ENCODE assay signal across 10 cellular contexts in the genomic region with DNA sequence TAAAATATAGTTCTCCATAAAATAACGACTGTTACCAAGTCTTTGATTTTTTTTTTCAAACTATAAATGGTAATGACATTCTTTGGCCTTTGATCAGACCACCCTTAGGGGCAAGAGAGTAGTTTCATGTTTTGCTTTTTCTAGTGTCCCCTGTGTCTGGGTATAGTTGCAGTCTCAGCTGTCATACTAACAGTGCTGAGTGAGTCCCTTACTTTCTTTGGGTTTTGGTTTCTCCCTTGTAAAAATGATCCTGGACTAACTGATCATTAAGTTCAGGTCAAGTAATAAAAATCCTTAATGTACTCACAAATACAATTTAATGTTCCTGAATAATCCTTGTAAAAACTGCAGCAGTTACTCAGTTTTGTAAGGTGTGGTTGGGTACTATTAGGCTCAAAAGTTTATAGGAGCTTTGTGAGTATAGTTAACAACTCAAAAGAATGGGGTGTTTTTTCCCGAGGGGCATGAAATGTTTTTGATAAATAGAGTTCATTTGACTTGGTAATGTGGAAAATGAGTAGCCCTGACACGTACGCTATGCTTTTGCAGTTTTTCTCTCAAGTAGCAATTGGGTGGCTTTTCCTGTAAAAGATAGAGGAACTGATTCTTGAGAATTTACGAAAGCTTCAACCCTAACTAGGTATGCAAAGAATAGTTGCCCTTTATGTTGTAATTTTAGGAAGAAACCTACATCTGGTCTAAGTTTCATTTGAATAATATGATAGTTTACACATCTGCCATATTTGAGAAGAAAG. TPM values are rescaled to one million over a fixed set of nuclear protein-coding genes. Genes with fewer than 3 reads are reported as not detected.
DNase-seq lines count a peak whose midpoint lies in the region; ATAC-seq, FAIRE-seq and TF ChIP-seq lines count a peak whose summit lies in the region.
"Had no signal": no experiment of that assay in that cellular context is flagged by ENCODE, and none has a peak within 500 bp of the region (broad histone marks: within the 10 kb centered on the region; RNA-seq: fewer than 3 reads in every experiment).

No MANE protein-coding gene starts in this region.

- H3K4me1 ChIP-seq in K562 (replicated peaks in 1 of 2; ENCODE audit: control insufficient read depth in 2 of 2, insufficient read depth in 2 of 2, low read length in 2 of 2) (peaks cover 15 to 62% of the 10 kb centered on the region in 2 experiments), gastroesophageal sphincter (peaks cover 14 to 100% (median 23%) of the 10 kb centered on the region in 3 donors)

- H3K79me2 ChIP-seq in K562 (ENCODE audit: control insufficient read depth, insufficient read depth, low read length) = peaks cover 100% of the 10 kb centered on the region

- H3K36me3 ChIP-seq in K562 (ENCODE audit: control insufficient read depth, insufficient read depth, low read length) (peaks cover 42% of the 10 kb centered on the region), gastroesophageal sphincter (no peaks in the 10 kb centered on the region)

- peaks cover 3% of the 10 kb centered on the region; the same call in 1 of the 2 replicates for H4K20me1 ChIP-seq in K562 (replicated peaks; ENCODE audit: control insufficient read depth, insufficient read depth, low read length)

- no peak for TF ChIP-seq POLR2A in K562 (conservative IDR thresholded peaks at IDR 0.05)
- no peak for TF ChIP-seq POLR2A in gastroesophageal sphincter (IDR thresholded peaks at IDR 0.05)

- H3K4me3 ChIP-seq in HL-60 (replicated peaks; ENCODE audit: insufficient read depth, low read length) (no peak overlapping the region), K562 (no peak overlapping the region), gastroesophageal sphincter (no peak overlapping the region)

- H3K27ac Mint-ChIP-seq in CD14-positive monocyte = peak overlapping the region; percentile 88 to 97 (median 90)

- in situ Hi-C loops in K562 (cut with MboI) = no loop called here

- FAIRE-seq in K562 (lab: Jason Lieb, UNC) = no peak
- no peak for FAIRE-seq in frontal cortex (lab: Jason Lieb, UNC)

- intact Hi-C loops in CD14-positive monocyte (cut with micrococcal nuclease) (loop anchor here in 1 of 2 donors (2.0 kb wide), 1 partner anchor 34 kb away; no protein-coding TSS in a partner anchor), K562 (cut with micrococcal nuclease) (no loop called here)

- peak overlapping the region in 1 of 2 experiments; percentile 29; a peak in 1 of 4 replicates for H3K9ac ChIP-seq in K562 (ENCODE audit: insufficient read depth in 1 of 2, low read depth in 2 of 2, low read length in 2 of 2)

- H3K4me3 Mint-ChIP-seq in CD14-positive monocyte = peak overlapping the region in 1 of 2 donors; percentile 75

- TF ChIP-seq EP300 in K562 (IDR thresholded peaks at IDR 0.05; ENCODE audit: low read length) (no peak), gastroesophageal sphincter (IDR thresholded peaks at IDR 0.05) (no peak)

- peaks cover 96% of the 10 kb centered on the region for H3K4me1 Mint-ChIP-seq in CD14-positive monocyte

- no peak overlapping the region for H2AFZ ChIP-seq in K562 (ENCODE audit: low read depth, low read length)

- DNase-seq in CD14-positive monocyte (ENCODE audit: low spot score) = no peak
- no peak for DNase-seq in HL-60 (ENCODE audit: low read depth in 1 of 2, low spot score in 1 of 2)
- no peak for DNase-seq in K562 (ENCODE audit: extremely low read depth in 1 of 4, low spot score in 3 of 4)
- DNase-seq in occipital lobe (lab: John Stamatoyannopoulos, UW) = no peak
- no peak for DNase-seq in foreskin melanocyte
- no peak for DNase-seq in frontal cortex (ENCODE audit: low spot score in 2 of 2)
- DNase-seq: Right ventricle myocardium superior; stimulated activated CD4-positive, alpha-beta T cell treated with anti-CD3 and anti-CD28 coated beads, Interleukin-15, amount 100 ng/mL, for 24 hours had no signal

- CTCF ChIA-PET in K562 (lab: Yijun Ruan, JAX; ENCODE audit: low intra/inter-chr PET ratio) = no interaction called here

- no peaks in the 10 kb centered on the region for H3K9me1 ChIP-seq in K562 (ENCODE audit: control insufficient read depth, insufficient read depth, low read length)

- H3K36me3 Mint-ChIP-seq in CD14-positive monocyte = peaks cover 16 to 22% of the 10 kb centered on the region in 2 donors

- peak; percentile 38 for ATAC-seq in GM21390 (IDR thresholded peaks at IDR 0.05; ENCODE audit: unreplicated experiment)
- ATAC-seq in K562 = no peak
- no peak for ATAC-seq in gastroesophageal sphincter

- TF ChIP-seq CTCF in CD14-positive monocyte (IDR thresholded peaks at IDR 0.05) (no peak), HL-60 (IDR thresholded peaks at IDR 0.05; ENCODE audit: insufficient read depth, low read length) (no peak), K562 (IDR thresholded peaks at IDR 0.05 in 2 of 3, conservative IDR thresholded peaks at IDR 0.05 in 1 of 3; ENCODE audit: insufficient read depth in 2 of 3, low read depth in 1 of 3, low read length in 3 of 3) (no peak), gastroesophageal sphincter (IDR thresholded peaks at IDR 0.05) (no peak)

- no peak for TF ChIP-seq RAD21 in K562 (CRISPR knock-in tag; conservative IDR thresholded peaks at IDR 0.05 in 1 of 2, IDR thresholded peaks at IDR 0.05 in 1 of 2)

- H3K27me3 ChIP-seq in HL-60 (ENCODE audit: insufficient read depth, poor library complexity, severe bottlenecking) (no peaks in the 10 kb centered on the region), K562 (ENCODE audit: control insufficient read depth in 2 of 2, insufficient read depth in 2 of 2, low read length in 2 of 2) (no peaks in the 10 kb centered on the region), gastroesophageal sphincter (no peaks in the 10 kb centered on the region)

- 11% methylated on average over 5 of the region's 5 CpGs for WGBS in K562 (ENCODE audit: insufficient coverage, low coverage, missing lambda C conversion rate)
- 58 to 63% methylated on average over 5 of the region's 5 CpGs for WGBS in gastroesophageal sphincter (ENCODE audit: low coverage in 1 of 2), 2 donors

- peak overlapping the region; percentile 30 for H3K4me2 ChIP-seq in K562 (ENCODE audit: insufficient read depth, low read length)

- POLR2A ChIA-PET in K562 (lab: Yijun Ruan, JAX) = interaction anchor here (1.3 to 6.6 kb wide), 3 partner anchors 9 to 28 kb away, joined by 3 to 63 read pairs (median 3); no protein-coding TSS in a partner anchor

- H3K9me3 ChIP-seq in K562 (replicated peaks; ENCODE audit: control insufficient read depth, insufficient read depth, low read depth, low read length) (no peaks in the 10 kb centered on the region), gastroesophageal sphincter (no peaks in the 10 kb centered on the region)

- BruUV-seq in K562 (replicated peaks; lab: Mats Ljungman, UMichigan) = no TSS peak

- peak overlapping the region; percentile 69 for H3K27ac ChIP-seq in HL-60 (replicated peaks)
- peak overlapping the region; percentile 31; the same call in 2 of the 3 replicates for H3K27ac ChIP-seq in K562 (ENCODE audit: extremely low read depth, low read depth, low read length)
- H3K27ac ChIP-seq in gastroesophageal sphincter = peak overlapping the region in 1 of 4 donors; percentile 6

- H3K27me3 Mint-ChIP-seq in CD14-positive monocyte (ENCODE audit: low read depth in 3 of 3) = no peaks in the 10 kb centered on the region

- peaks cover 0 to under 1% (median 0%) of the 10 kb centered on the region in 7 donors for H3K9me3 Mint-ChIP-seq in CD14-positive monocyte

TF ChIP-seq in K562, 482 proteins besides CTCF, POLR2A, EP300 and RAD21 (continues in another document):
- TF ChIP-seq, protein P1, sequence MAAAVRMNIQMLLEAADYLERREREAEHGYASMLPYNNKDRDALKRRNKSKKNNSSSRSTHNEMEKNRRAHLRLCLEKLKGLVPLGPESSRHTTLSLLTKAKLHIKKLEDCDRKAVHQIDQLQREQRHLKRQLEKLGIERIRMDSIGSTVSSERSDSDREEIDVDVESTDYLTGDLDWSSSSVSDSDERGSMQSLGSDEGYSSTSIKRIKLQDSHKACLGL (CRISPR knock-in tag; IDR thresholded peaks at IDR 0.05; ENCODE audit: borderline replicate concordance, poor library complexity, severe bottlenecking) = no peak
- TF ChIP-seq MTF1 (CRISPR knock-in tag; IDR thresholded peaks at IDR 0.05; ENCODE audit: borderline replicate concordance) (no peak), ZNF766 (CRISPR knock-in tag; conservative IDR thresholded peaks at IDR 0.05) (no peak), PTBP1 (IDR thresholded peaks at IDR 0.05; ENCODE audit: low read depth, low read length) (no peak), ZNF785 (CRISPR knock-in tag; IDR thresholded peaks at IDR 0.05) (no peak), ZNF41 (CRISPR knock-in tag; conservative IDR thresholded peaks at IDR 0.05) (no peak)
- TF ChIP-seq, protein P2, sequence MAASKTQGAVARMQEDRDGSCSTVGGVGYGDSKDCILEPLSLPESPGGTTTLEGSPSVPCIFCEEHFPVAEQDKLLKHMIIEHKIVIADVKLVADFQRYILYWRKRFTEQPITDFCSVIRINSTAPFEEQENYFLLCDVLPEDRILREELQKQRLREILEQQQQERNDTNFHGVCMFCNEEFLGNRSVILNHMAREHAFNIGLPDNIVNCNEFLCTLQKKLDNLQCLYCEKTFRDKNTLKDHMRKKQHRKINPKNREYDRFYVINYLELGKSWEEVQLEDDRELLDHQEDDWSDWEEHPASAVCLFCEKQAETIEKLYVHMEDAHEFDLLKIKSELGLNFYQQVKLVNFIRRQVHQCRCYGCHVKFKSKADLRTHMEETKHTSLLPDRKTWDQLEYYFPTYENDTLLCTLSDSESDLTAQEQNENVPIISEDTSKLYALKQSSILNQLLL (CRISPR knock-in tag; IDR thresholded peaks at IDR 0.05; ENCODE audit: borderline replicate concordance) = no peak

RNA-seq across cellular contexts. Expression of a gene that starts 6.2 kb away (rescaled TPM):
- polyA plus RNA-seq in CD14-positive monocyte (10 to 100 TPM; 12.4 to 19.1 TPM), K562 (2011; rRNA removed) (31.5 and 53.1 TPM in 2 replicates), K562 (2014; fragmentation: Illumina TruSeq; extraction: Trizol) (85.3 and 88.7 TPM in 2 replicates), K562 (2014; fragmentation: Nextera tagmentation; extraction: Ambion mirVana) (10 to 100 TPM; 11.0 to 15.7 TPM), K562 (2014; rRNA removed) (52.5 and 54.0 TPM in 2 replicates)
- total RNA-seq in K562 (2011; cell fraction: chromatin; rRNA removed; ENCODE audit: low replicate concordance) = 39.8 and 48.2 TPM in 2 replicates
- 25.1 and 26.7 TPM in 2 replicates for total RNA-seq in K562 (2011; cell fraction: nucleolus; rRNA removed)
- 44.3 and 59.5 TPM in 2 replicates for total RNA-seq in K562 (2011; cell fraction: nucleoplasm; rRNA removed)
- total RNA-seq in K562 (2014; rRNA removed) (56.4 and 69.8 TPM in 2 replicates), K562 (2014; rRNA removed; fragmentation: Illumina TruSeq; extraction: Trizol) (44.5 and 49.4 TPM in 2 replicates), K562 (2015; rRNA removed; fragmentation: Illumina TruSeq; extraction: Trizol) (58.5 and 58.9 TPM in 2 replicates), K562 (2021) (71.9 and 80.4 TPM in 2 replicates), occipital lobe (15.9 TPM), frontal cortex (15.9 TPM), gastroesophageal sphincter (10 to 100 TPM; 27.6 to 43.6 (median 38.4) TPM)
- polyA plus RNA-seq in K562 (2011; cell fraction: cytosol; rRNA removed) = 38.3 and 62.4 TPM in 2 replicates
- 50.2 and 94.2 TPM in 2 replicates for polyA plus RNA-seq in K562 (2011; cell fraction: nucleus; rRNA removed)
- polyA plus RNA-seq in K562 (2012) = 56.3 and 67.9 TPM in 2 replicates
- 40.7 and 49.1 TPM in 2 replicates for polyA minus RNA-seq in K562 (2011; rRNA and poly(A)+ RNA removed)
- 25.5 and 37.9 TPM in 2 replicates for polyA minus RNA-seq in K562 (2011; cell fraction: cytosol; rRNA and poly(A)+ RNA removed)
- 13.3 and 26.4 TPM in 2 replicates for polyA minus RNA-seq in K562 (2011; cell fraction: nucleus; rRNA and poly(A)+ RNA removed)
